8 cellular contexts compared by ENCODE assay signal in genomic region chr4:70397580-70397979, GRCh38. TPM values are rescaled to one million over a fixed set of nuclear protein-coding genes. Genes with fewer than 3 reads are reported as not detected.
"Had no signal": no experiment of that assay in that cellular context is flagged by ENCODE, and none has a peak within 500 bp of the region (broad histone marks: within the 10 kb centered on the region; RNA-seq: fewer than 3 reads in every experiment).

Gene OPRPN (plus strand): TSS chr4:70397940. CDS start chr4:70399286, 1,346 bp downstream.

- H3K9ac ChIP-seq: GM23248 had no signal

- H3K4me3 ChIP-seq: GM23248, K562 had no signal

- H3K27ac Mint-ChIP-seq: H9 had no signal

- ATAC-seq: K562 had no signal

- H3K9me3 Mint-ChIP-seq: H9 had no signal

- H3K4me1 Mint-ChIP-seq: H9 had no signal

- H3K4me3 Mint-ChIP-seq: H9 had no signal

- DNase-seq: GM23248, H9, HCEC 1CT, IMR-90, KG1 had no signal

- H2AFZ ChIP-seq: GM23248 had no signal

- H3K27ac ChIP-seq: GM23248 had no signal

RNA-seq across cellular contexts. Expression of gene OPRPN, which starts in this region (rescaled TPM):
- total RNA-seq: GM23248, H1, H9, HT-29, IMR-90, K562 had no signal
- polyA plus RNA-seq: GM23248, H1, IMR-90, K562 had no signal
